Comparison of ENCODE assay signal across 8 cellular contexts in the genomic region with DNA sequence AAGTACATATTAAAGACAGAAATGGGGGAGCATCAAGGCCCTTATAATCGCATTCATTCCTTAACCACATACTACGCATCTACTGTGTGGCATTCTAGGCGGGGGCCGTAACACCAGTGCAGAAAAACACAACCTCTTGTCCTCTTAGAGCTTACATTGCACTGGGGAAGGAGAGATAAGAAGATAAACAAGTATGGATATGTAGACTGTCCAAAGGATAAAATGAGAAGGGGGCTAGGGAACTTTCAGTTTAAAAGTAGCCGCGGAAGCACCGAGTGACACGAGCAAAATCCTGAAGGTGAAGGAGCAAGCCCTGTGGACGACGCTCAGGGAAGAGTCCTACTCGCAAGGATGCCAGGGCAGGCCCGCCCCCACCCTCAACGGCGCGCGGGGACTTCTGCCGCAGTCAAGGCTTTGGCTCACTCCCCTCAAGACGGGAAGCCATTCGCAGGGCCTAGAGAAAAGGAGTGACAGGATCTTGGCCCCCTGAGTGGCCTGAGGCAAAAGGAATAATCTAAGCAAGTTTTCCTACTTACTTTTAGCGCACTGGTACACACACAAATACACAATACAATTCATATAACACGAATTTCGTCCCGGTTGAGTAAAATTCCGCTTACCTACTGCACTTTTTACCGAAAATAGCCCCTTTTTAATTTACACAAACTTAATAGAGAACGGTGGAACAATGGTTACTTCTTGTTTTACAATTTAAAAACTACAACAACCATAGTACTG. TPM values are rescaled to one million over a fixed set of nuclear protein-coding genes. Genes with fewer than 3 reads are reported as not detected.
A peak's percentile ranks its signal among the peaks of the same experiment; 100 is the strongest.
DNase-seq lines count a peak whose midpoint lies in the region; TF ChIP-seq lines count a peak whose summit lies in the region.

No MANE protein-coding gene starts in this region.

- H4K20me1 ChIP-seq in OCI-LY7 (ENCODE audit: insufficient read depth, low read length), result peaks cover 64% of the 10 kb centered on the region

- H3K4me3 Mint-ChIP-seq in neural crest cell, result peak overlapping the region; percentile 93

- BruUV-seq in OCI-LY7 (replicated peaks; lab: Mats Ljungman, UMichigan), result no TSS peak

- H3K9me2 ChIP-seq in OCI-LY7 (ENCODE audit: insufficient read depth, low read length), result no peaks in the 10 kb centered on the region

- peaks cover 49% of the 10 kb centered on the region for H3K4me1 Mint-ChIP-seq in neural crest cell

- H3K27ac ChIP-seq in OCI-LY7 (ENCODE audit: low read depth, low read length, poor library complexity, severe bottlenecking) (peak overlapping the region; percentile 91), thymus (ENCODE audit: low read depth) (peak overlapping the region; percentile 97)

- H3K27ac Mint-ChIP-seq in neural crest cell (ENCODE audit: unreplicated experiment), result peak overlapping the region; percentile 97

- no peak overlapping the region for H2AFZ ChIP-seq in OCI-LY7 (ENCODE audit: low read length)

- H3K9me3 Mint-ChIP-seq in neural crest cell, result no peaks in the 10 kb centered on the region

- peaks cover 21% of the 10 kb centered on the region for H3K36me3 ChIP-seq in OCI-LY7 (ENCODE audit: insufficient read depth, low read length)
- no peaks in the 10 kb centered on the region for H3K36me3 ChIP-seq in thymus (ENCODE audit: control insufficient read depth, insufficient read depth)

- POLR2A ChIA-PET in OCI-LY7 (lab: Charles Lee), result interaction anchor here (0.6 to 2.3 kb wide), 5 partner anchors 7 to 852 kb away, joined by 3 to 11 read pairs (median 5); no protein-coding TSS in a partner anchor

- under 1% methylated on average over 26 of the region's 26 CpGs for WGBS in thymus

- H3K27me3 ChIP-seq in thymus (ENCODE audit: control insufficient read depth, insufficient read depth), result no peaks in the 10 kb centered on the region

- peak overlapping the region; percentile 98 for H3K4me2 ChIP-seq in OCI-LY7 (ENCODE audit: low read length)

- peaks cover 96% of the 10 kb centered on the region for H3K79me2 ChIP-seq in OCI-LY7 (ENCODE audit: insufficient read depth, low read depth, low read length)

- DNase-seq in C1 segment of cervical spinal cord (lab: John Stamatoyannopoulos, UW) (peak in 11 of 14 donors; percentile 23 to 62 (median 49)), HCEC 1CT (peak; percentile 36), OCI-LY7 (ENCODE audit: low spot score) (peak; percentile 63), fibroblast of villous mesenchyme (ENCODE audit: low read depth) (peak; percentile 59), neural crest cell (ENCODE audit: low read depth, low spot score) (peak; percentile 43), foreskin melanocyte (no peak)
- DNase-seq in activated effector memory CD4-positive, alpha-beta T cell treated with Interleukin-2 at 50 U/mL for 16 hours, result peak; percentile 28

- CTCF ChIA-PET in OCI-LY7 (lab: Charles Lee; ENCODE audit: unreplicated experiment), result no interaction called here

- intact Hi-C loops in OCI-LY7 (cut with micrococcal nuclease; ENCODE audit: unreplicated experiment), result loop anchor here (5.0 to 10.0 kb wide), 5 partner anchors 67 to 1960 kb away; a partner anchor contains a TSS

- TF ChIP-seq CTCF in OCI-LY7 (conservative IDR thresholded peaks at IDR 0.05; ENCODE audit: low read length) (no peak), fibroblast of villous mesenchyme (IDR thresholded peaks at IDR 0.05; ENCODE audit: insufficient read depth, low read depth, low read length) (no peak), neural crest cell (conservative IDR thresholded peaks at IDR 0.05) (no peak)

- H3K27me3 Mint-ChIP-seq in neural crest cell (ENCODE audit: low read depth), result no peaks in the 10 kb centered on the region

- peak overlapping the region; percentile 82 for H3K4me3 ChIP-seq in OCI-LY7 (ENCODE audit: low read depth, low read length, poor library complexity, severe bottlenecking)
- peak overlapping the region; percentile 87 for H3K4me3 ChIP-seq in fibroblast of villous mesenchyme (ENCODE audit: low read depth, low read length)
- H3K4me3 ChIP-seq in thymus (ENCODE audit: low read length), result peak overlapping the region; percentile 81

- H3K36me3 Mint-ChIP-seq in neural crest cell (ENCODE audit: low read depth), result peaks cover 3% of the 10 kb centered on the region

- peaks cover 49% of the 10 kb centered on the region for H3K4me1 ChIP-seq in OCI-LY7 (ENCODE audit: insufficient read depth, low read length, poor library complexity, severe bottlenecking)
- peaks cover 5% of the 10 kb centered on the region for H3K4me1 ChIP-seq in thymus (ENCODE audit: control insufficient read depth, insufficient read depth, low read length)

- H3K9me3 ChIP-seq in OCI-LY7 (ENCODE audit: low read length) (no peaks in the 10 kb centered on the region), thymus (ENCODE audit: control insufficient read depth) (no peaks in the 10 kb centered on the region)

RNA-seq across cellular contexts. Expression of a gene that starts 1.3 kb away (rescaled TPM):
- 24.9 and 29.1 TPM in 2 replicates for total RNA-seq in OCI-LY7 (2014; rRNA removed; shearing (Covaris generic))
- total RNA-seq in OCI-LY7 (2022) (56.1 and 61.5 TPM in 2 replicates), fibroblast of villous mesenchyme (20.6 and 24.6 TPM in 2 replicates), neural crest cell (66.3 and 67.8 TPM in 2 replicates)
- 38.4 TPM for polyA plus RNA-seq in thymus
